ENCODE assay signal across 18 cellular contexts in genomic region chr4:173834151-173834550, GRCh38.
A peak's percentile ranks its signal among the peaks of the same experiment; 100 is the strongest.
DNase-seq lines count a peak whose midpoint lies in the region; ATAC-seq, FAIRE-seq and TF ChIP-seq lines count a peak whose summit lies in the region.
"Had no signal": no experiment of that assay in that cellular context is flagged by ENCODE, and none has a peak within 500 bp of the region (broad histone marks: within the 10 kb centered on the region; RNA-seq: fewer than 3 reads in every experiment).

No MANE protein-coding gene starts in this region.

- TF ChIP-seq RAD21 in A549 (conservative IDR thresholded peaks at IDR 0.05 in 1 of 2, IDR thresholded peaks at IDR 0.05 in 1 of 2) (no peak), H1 (IDR thresholded peaks at IDR 0.05 in 1 of 2, conservative IDR thresholded peaks at IDR 0.05 in 1 of 2; ENCODE audit: low read depth in 2 of 2, low read length in 2 of 2) (peak; percentile 18 to 20; a peak in 1 of 4 replicates)

- no peak overlapping the region for H3K9ac ChIP-seq in H1 (replicated peaks in 1 of 4; ENCODE audit: extremely low read depth in 1 of 4, low read depth in 3 of 4, low read length in 3 of 4)

- no peak overlapping the region for H3K18ac ChIP-seq in H1 (ENCODE audit: extremely low read depth, low read length)

- TF ChIP-seq POLR2A in A549 (IDR thresholded peaks at IDR 0.05; ENCODE audit: low read length) (no peak), H1 (IDR thresholded peaks at IDR 0.05; ENCODE audit: control extremely low read depth in 1 of 2, low read depth in 2 of 2, low read length in 2 of 2) (no peak)

- H4K5ac ChIP-seq in H1 (ENCODE audit: insufficient read length, low read depth, low read length): no peak overlapping the region

- H3K4ac ChIP-seq in H1 (replicated peaks; ENCODE audit: insufficient read length, low read depth, low read length): no peak overlapping the region

- H3K79me1 ChIP-seq in H1 (ENCODE audit: low read depth, low read length): no peaks in the 10 kb centered on the region

- no peak overlapping the region for H2BK20ac ChIP-seq in H1 (ENCODE audit: low read length)

- H3K36me3 ChIP-seq in H1 (ENCODE audit: control insufficient read depth in 2 of 4, insufficient read depth in 4 of 4, low read length in 3 of 4): no peaks in the 10 kb centered on the region
- H3K36me3 ChIP-seq: SJCRH30, transverse colon, WERI-Rb-1 had no signal

- H4K20me1 ChIP-seq in H1 (replicated peaks in 1 of 2; ENCODE audit: control insufficient read depth in 1 of 2, insufficient read depth in 2 of 2, low read length in 2 of 2): no peaks in the 10 kb centered on the region

- H3K4me2 ChIP-seq in A549 (no peak overlapping the region), H1 (ENCODE audit: insufficient read depth in 1 of 2, low read depth in 2 of 2, low read length in 2 of 2) (no peak overlapping the region)
- H3K4me2 ChIP-seq: hepatocyte had no signal

- H3K14ac ChIP-seq in H1 (ENCODE audit: insufficient read length): no peak overlapping the region

- TF ChIP-seq CTCF in A549 (IDR thresholded peaks at IDR 0.05): no peak
- peak in 1 of 3 experiments; percentile 26; a peak in 1 of 4 replicates for TF ChIP-seq CTCF in H1 (IDR thresholded peaks at IDR 0.05; ENCODE audit: control extremely low read depth in 1 of 3, insufficient read depth in 1 of 3, low read depth in 1 of 3, low read length in 3 of 3)

- no peak overlapping the region for H4K8ac ChIP-seq in H1 (ENCODE audit: extremely low read depth, insufficient read depth, low read length)

- peak in 1 of 2 experiments; percentile 48; a peak in 2 of 6 replicates for ATAC-seq in A549
- peak; percentile 52 for ATAC-seq in GM19351 (IDR thresholded peaks at IDR 0.05; ENCODE audit: unreplicated experiment)
- ATAC-seq in HG02884 (IDR thresholded peaks at IDR 0.05; ENCODE audit: unreplicated experiment): no peak
- no peak for ATAC-seq in HG02610 (IDR thresholded peaks at IDR 0.05; ENCODE audit: unreplicated experiment)
- ATAC-seq: naive thymus-derived CD8-positive, alpha-beta T cell had no signal

- no peak for FAIRE-seq in A549 (lab: Jason Lieb, UNC)
- FAIRE-seq in H1 (lab: Jason Lieb, UNC): no peak
- FAIRE-seq: endometrium had no signal

- TF ChIP-seq EP300 in A549 (IDR thresholded peaks at IDR 0.05): no peak
- no peak for TF ChIP-seq EP300 in H1 (IDR thresholded peaks at IDR 0.05; ENCODE audit: borderline replicate concordance in 1 of 2, low read depth in 2 of 2, low read length in 2 of 2)

- H3K27me3 ChIP-seq in H1 (replicated peaks in 1 of 4; ENCODE audit: control insufficient read depth in 3 of 4, extremely low read depth in 1 of 4, insufficient read depth in 3 of 4, low read length in 3 of 4): no peaks in the 10 kb centered on the region
- H3K27me3 ChIP-seq: hepatocyte, SJCRH30, transverse colon had no signal

- H3K23me2 ChIP-seq in H1 (ENCODE audit: low read depth, low read length): no peaks in the 10 kb centered on the region

- H3K56ac ChIP-seq in H1 (replicated peaks; ENCODE audit: insufficient read length, low read depth, low read length): no peak overlapping the region

- no peak overlapping the region for H2BK12ac ChIP-seq in H1 (ENCODE audit: low read depth, low read length)

- H2BK120ac ChIP-seq in H1 (replicated peaks; ENCODE audit: low read depth, low read length): no peak overlapping the region

- peak; percentile 0 to 20 for DNase-seq in A549 (ENCODE audit: low read depth in 1 of 2, low spot score in 1 of 2)
- DNase-seq in NAMALWA (ENCODE audit: low spot score): peak; percentile 30
- DNase-seq in H1 (ENCODE audit: low read depth in 1 of 2, low spot score in 2 of 2): no peak
- no peak for DNase-seq in T1000 (lab: John Stamatoyannopoulos, UW)
- no peak for DNase-seq in DMS79 (lab: John Stamatoyannopoulos, UW)
- DNase-seq: caudate nucleus; naive thymus-derived CD8-positive, alpha-beta T cell; NCI-H1694; NCI-H526 treated with DMSO at 0.1 percent for 48 hours; SJCRH30; stimulated activated CD4-positive, alpha-beta T cell treated with anti-CD3 and anti-CD28 coated beads, Interleukin-2, amount 100 ng/mL, for 24 hours; transverse colon; WERI-Rb-1 had no signal

- POLR2A ChIA-PET in A549 (lab: Yijun Ruan, JAX) (no interaction called here), H1 (lab: Charles Lee; ENCODE audit: partially characterized antibody) (no interaction called here)

- no peak overlapping the region for H2BK5ac ChIP-seq in H1 (ENCODE audit: low read depth, low read length)

- H2BK15ac ChIP-seq in H1 (ENCODE audit: low read length): no peak overlapping the region

- no peak overlapping the region for H2AK5ac ChIP-seq in H1 (ENCODE audit: low read depth, low read length)

- H3K27ac ChIP-seq in A549 (no peak overlapping the region), H1 (ENCODE audit: low read depth, low read length) (no peak overlapping the region)
- H3K27ac ChIP-seq: hepatocyte, SJCRH30, transverse colon, WERI-Rb-1 had no signal

- CTCF ChIA-PET in A549 (lab: Yijun Ruan, JAX) (interaction anchor here (0.6 kb wide), 1 partner anchor 162 kb away, joined by 3 read pairs; no protein-coding TSS in a partner anchor), H1 (lab: Charles Lee; ENCODE audit: partially characterized antibody) (interaction anchor here (0.8 to 2.1 kb wide), 5 partner anchors 9 to 33 kb away, joined by 4 to 7 read pairs (median 5); no protein-coding TSS in a partner anchor)

- H4K91ac ChIP-seq in H1 (replicated peaks; ENCODE audit: insufficient read length, low read length): no peak overlapping the region

- H3K4me3 ChIP-seq in A549 (no peak overlapping the region), H1 (ENCODE audit: extremely low read depth in 1 of 4, insufficient read depth in 2 of 4, low read depth in 3 of 4, low read length in 4 of 4) (no peak overlapping the region)
- H3K4me3 ChIP-seq: hepatocyte, SJCRH30, transverse colon had no signal

- H3K23ac ChIP-seq in H1 (ENCODE audit: insufficient read length): no peak overlapping the region

- H3K4me1 ChIP-seq in A549 (no peaks in the 10 kb centered on the region), H1 (replicated peaks in 1 of 4; ENCODE audit: control insufficient read depth in 3 of 4, insufficient read depth in 4 of 4, low read length in 3 of 4) (no peaks in the 10 kb centered on the region)
- H3K4me1 ChIP-seq: SJCRH30, transverse colon had no signal

- 33% methylated on average over 1 of the region's 1 CpG for WGBS in A549 (ENCODE audit: missing lambda C conversion rate)
- 90% methylated on average over 1 of the region's 1 CpG; no CpG with 5 or more reads in 1 of the 2 experiments for WGBS in H1 (ENCODE audit: extremely low coverage in 1 of 2, insufficient coverage in 1 of 2, insufficient read length in 1 of 2, insufficient replicate concordance in 2 of 2, low coverage in 1 of 2, low lambda C conversion rate in 2 of 2, missing lambda C conversion rate in 1 of 2), 2 experiments

- no peaks in the 10 kb centered on the region for H3K9me3 ChIP-seq in A549
- H3K9me3 ChIP-seq in H1 (ENCODE audit: insufficient read depth in 2 of 2, low read depth in 1 of 2, low read length in 1 of 2): no peaks in the 10 kb centered on the region
- H3K9me3 ChIP-seq: SJCRH30, transverse colon had no signal

- H2AFZ ChIP-seq in H1 (ENCODE audit: low read length): no peak overlapping the region
- H2AFZ ChIP-seq: hepatocyte had no signal

- no peaks in the 10 kb centered on the region for H3K79me2 ChIP-seq in H1 (ENCODE audit: control insufficient read depth in 1 of 2, insufficient read depth in 2 of 2, low read length in 2 of 2)
- H3K79me2 ChIP-seq: hepatocyte had no signal

TF ChIP-seq in A549, 52 proteins besides CTCF, POLR2A, EP300 and RAD21 (continues in another document):
- no peak for TF ChIP-seq ZC3H11A (IDR thresholded peaks at IDR 0.05)
- no peak for TF ChIP-seq NFE2L2 (conservative IDR thresholded peaks at IDR 0.05; ENCODE audit: low read length)
- TF ChIP-seq FOXS1 (CRISPR knock-in tag; IDR thresholded peaks at IDR 0.05): no peak
- TF ChIP-seq ELK1 (IDR thresholded peaks at IDR 0.05; ENCODE audit: low read depth, low read length): no peak
- no peak for TF ChIP-seq MAZ (IDR thresholded peaks at IDR 0.05; ENCODE audit: borderline replicate concordance, low read depth, low read length)
- TF ChIP-seq MYC (IDR thresholded peaks at IDR 0.05; ENCODE audit: borderline replicate concordance, low read length): no peak
- TF ChIP-seq CHD2 (IDR thresholded peaks at IDR 0.05; ENCODE audit: low read length, partially characterized antibody): no peak
- TF ChIP-seq TP53 (CRISPR knock-in tag; IDR thresholded peaks at IDR 0.05): no peak
- no peak for TF ChIP-seq RCOR1 (IDR thresholded peaks at IDR 0.05; ENCODE audit: low read depth, low read length)
- no peak for TF ChIP-seq EHF (CRISPR knock-in tag; IDR thresholded peaks at IDR 0.05)

TF ChIP-seq in H1, 55 proteins besides CTCF, POLR2A, EP300 and RAD21:
- TF ChIP-seq SP1 (IDR thresholded peaks at IDR 0.05; ENCODE audit: low read depth, low read length) (no peak), MAFK (IDR thresholded peaks at IDR 0.05; ENCODE audit: low read depth, low read length) (0 out of 2 replicates have a peak, but pooled peaks have one; percentile 17), RNF2 (IDR thresholded peaks at IDR 0.05; ENCODE audit: borderline replicate concordance, low read depth, low read length, missing control alignments, poor library complexity, severe bottlenecking) (no peak), MAX (IDR thresholded peaks at IDR 0.05) (no peak), BACH1 (IDR thresholded peaks at IDR 0.05; ENCODE audit: low read length) (0 out of 2 replicates have a peak, but pooled peaks have one; percentile 28), BRCA1 (IDR thresholded peaks at IDR 0.05; ENCODE audit: low read depth, low read length) (no peak), TCF12 (IDR thresholded peaks at IDR 0.05; ENCODE audit: low read depth, low read length) (no peak), POU5F1 (IDR thresholded peaks at IDR 0.05; ENCODE audit: low read depth, low read length) (no peak)

Comparison
In these comparisons a context has a peak if more than half of its experiments do, and no peak if none do; other contexts are left out.
1. DNase-seq: peak in A549 (2 of 2) and NAMALWA (single experiment); none in H1 (0 of 2), T1000 (single experiment) and DMS79 (single experiment).
2. Of the 18 proteins assayed by ChIP-seq in both H1 and A549: peak only in H1: MAFK and RAD21; only in A549: none; in both: none; in neither: 15; mixed calls (peak in some experiments, not most) for 1.